In genomic region chr20:50115591-50116367, GRCh38 we compare ENCODE assay signal across 8 cellular contexts. TPM values are rescaled to one million over a fixed set of nuclear protein-coding genes. Genes with fewer than 3 reads are reported as not detected.
DNase-seq lines count a peak whose midpoint lies in the region; ATAC-seq, FAIRE-seq and TF ChIP-seq lines count a peak whose summit lies in the region.

No MANE protein-coding gene starts in this region.

- dilution Hi-C loops in keratinocyte (cut with MboI; ENCODE audit: extremely low pct_ligation_motif_present, low sequenced_read_pairs): no loop called here

- peak; percentile 83 for FAIRE-seq in keratinocyte (lab: Jason Lieb, UNC)

- peak overlapping the region; percentile 73 for H3K9ac ChIP-seq in keratinocyte (ENCODE audit: control insufficient read depth, extremely low read depth, insufficient read depth, low read length)

- peak overlapping the region; percentile 54 for H3K27ac ChIP-seq in keratinocyte (ENCODE audit: control insufficient read depth, insufficient read depth, low read length)

- H3K9me3 ChIP-seq in keratinocyte (ENCODE audit: control insufficient read depth, low read depth, low read length): no peaks in the 10 kb centered on the region

- DNase-seq in AG10803 (ENCODE audit: low read depth): peak; percentile 96
- peak; percentile 97 for DNase-seq in NCI-H345 treated with DMSO at 0.1 percent for 48 hours (lab: John Stamatoyannopoulos, UW; ENCODE audit: unreplicated experiment)
- DNase-seq in activated CD4-positive, CD25-positive, alpha-beta regulatory T cell treated with anti-CD3 and anti-CD28 coated beads, Interleukin-2, amount 50 U/mL, for 16 hours (ENCODE audit: low read depth, low spot score): peak; percentile 83
- peak; percentile 98 for DNase-seq in cerebellar cortex (ENCODE audit: low spot score)
- DNase-seq in keratinocyte (ENCODE audit: low read depth, low spot score): peak; percentile 95
- DNase-seq in stimulated activated CD4-positive, alpha-beta T cell treated with anti-CD3 and anti-CD28 coated beads, Interleukin-12 subunit alpha, Interleukin-12 subunit beta, amount 100 ng/mL, for 48 hours (ENCODE audit: low read depth in 2 of 3, low spot score in 1 of 3): peak; percentile 83 to 88 (median 84)

- H3K4me2 ChIP-seq in keratinocyte (ENCODE audit: control insufficient read depth, extremely low read depth, insufficient read depth, low read depth, low read length): peak overlapping the region; percentile 89

- ATAC-seq in GM19035 (IDR thresholded peaks at IDR 0.05; ENCODE audit: unreplicated experiment) (peak; percentile 64), HG03342 (IDR thresholded peaks at IDR 0.05; ENCODE audit: unreplicated experiment) (peak; percentile 81)

- H3K79me2 ChIP-seq in keratinocyte (ENCODE audit: control insufficient read depth, insufficient read depth, low read length): peaks cover 29% of the 10 kb centered on the region

- H3K27me3 ChIP-seq in keratinocyte (ENCODE audit: control insufficient read depth, extremely low read depth, insufficient read depth, low read length): no peaks in the 10 kb centered on the region

- H3K4me3 ChIP-seq in AG10803 (ENCODE audit: low read length): peak overlapping the region; percentile 65
- H3K4me3 ChIP-seq in keratinocyte (ENCODE audit: control insufficient read depth in 2 of 3, extremely low read depth in 1 of 3, insufficient read depth in 2 of 3, low read depth in 1 of 3, low read length in 3 of 3): peak overlapping the region; percentile 42 to 71 (median 70)

- H3K9me1 ChIP-seq in keratinocyte (ENCODE audit: control insufficient read depth, extremely low read depth, insufficient read depth, low read length): peaks cover 5% of the 10 kb centered on the region

- peaks cover 30% of the 10 kb centered on the region for H3K4me1 ChIP-seq in keratinocyte (ENCODE audit: control insufficient read depth, extremely low read depth, insufficient read depth, low read length)

- peaks cover 0 to 4% of the 10 kb centered on the region in 2 experiments for H3K36me3 ChIP-seq in keratinocyte (ENCODE audit: control insufficient read depth in 2 of 2, extremely low read depth in 1 of 2, insufficient read depth in 2 of 2, low read length in 2 of 2)

- H4K20me1 ChIP-seq in keratinocyte (ENCODE audit: control insufficient read depth, extremely low read depth, insufficient read depth, low read length): peaks cover 14% of the 10 kb centered on the region

- H2AFZ ChIP-seq in keratinocyte (ENCODE audit: control insufficient read depth, low read length): peak overlapping the region; percentile 79

- TF ChIP-seq CTCF in AG10803 (conservative IDR thresholded peaks at IDR 0.05; ENCODE audit: low read length) (no peak), keratinocyte (optimal IDR thresholded peaks at IDR 0.05 in 1 of 3, IDR thresholded peaks at IDR 0.05 in 1 of 3, conservative IDR thresholded peaks at IDR 0.05 in 1 of 3; ENCODE audit: extremely low read depth in 1 of 3, insufficient read depth in 2 of 3, low read length in 3 of 3) (no peak)

RNA-seq across cellular contexts. Expression of gene UBE2V1, which starts 2.8 kb away (rescaled TPM):
- 61.8 to 155 TPM (median 117 TPM) in 3 replicates for polyA plus RNA-seq in keratinocyte
- 233 TPM for polyA plus RNA-seq in keratinocyte (2011; ENCODE audit: low read depth)
- 146 and 182 TPM in 2 replicates for polyA plus RNA-seq in keratinocyte (2011; cell fraction: cytosol; rRNA removed)
- polyA plus RNA-seq in keratinocyte (2011; cell fraction: nucleus; rRNA removed): 132 and 143 TPM in 2 replicates
- 92.0 and 131 TPM in 2 replicates for polyA plus RNA-seq in keratinocyte (2012; ENCODE audit: low replicate concordance)
- 32.3 to 92.9 TPM (median 62.0 TPM) in 3 replicates for polyA minus RNA-seq in keratinocyte
- polyA minus RNA-seq in keratinocyte (2011; cell fraction: cytosol; rRNA and poly(A)+ RNA removed): 37.2 TPM
- polyA minus RNA-seq in keratinocyte (2011; cell fraction: nucleus; rRNA and poly(A)+ RNA removed): 32.3 and 62.8 TPM in 2 replicates

RNA-seq across cellular contexts. Expression of gene PEDS1, which starts 37.7 kb away (rescaled TPM):
- 48.7 to 77.3 TPM (median 62.3 TPM) in 3 replicates for polyA plus RNA-seq in keratinocyte
- 33.8 TPM for polyA plus RNA-seq in keratinocyte (2011; ENCODE audit: low read depth)
- 70.2 and 70.3 TPM in 2 replicates for polyA plus RNA-seq in keratinocyte (2011; cell fraction: cytosol; rRNA removed)
- polyA plus RNA-seq in keratinocyte (2011; cell fraction: nucleus; rRNA removed): 95.5 and 103 TPM in 2 replicates
- polyA plus RNA-seq in keratinocyte (2012; ENCODE audit: low replicate concordance): 45.3 and 52.4 TPM in 2 replicates
- 117 to 209 TPM (median 146 TPM) in 3 replicates for polyA minus RNA-seq in keratinocyte
- polyA minus RNA-seq in keratinocyte (2011; cell fraction: cytosol; rRNA and poly(A)+ RNA removed): 103 TPM
- polyA minus RNA-seq in keratinocyte (2011; cell fraction: nucleus; rRNA and poly(A)+ RNA removed): 42.4 and 47.5 TPM in 2 replicates

Comparison
In these comparisons a context has a peak if more than half of its experiments do, and no peak if none do; other contexts are left out.
1. Peak in every context shown above with its lines: DNase-seq, ATAC-seq, H3K4me3 ChIP-seq and H3K27ac ChIP-seq.